ENCODE assay signal across 8 cellular contexts in the genomic region with DNA sequence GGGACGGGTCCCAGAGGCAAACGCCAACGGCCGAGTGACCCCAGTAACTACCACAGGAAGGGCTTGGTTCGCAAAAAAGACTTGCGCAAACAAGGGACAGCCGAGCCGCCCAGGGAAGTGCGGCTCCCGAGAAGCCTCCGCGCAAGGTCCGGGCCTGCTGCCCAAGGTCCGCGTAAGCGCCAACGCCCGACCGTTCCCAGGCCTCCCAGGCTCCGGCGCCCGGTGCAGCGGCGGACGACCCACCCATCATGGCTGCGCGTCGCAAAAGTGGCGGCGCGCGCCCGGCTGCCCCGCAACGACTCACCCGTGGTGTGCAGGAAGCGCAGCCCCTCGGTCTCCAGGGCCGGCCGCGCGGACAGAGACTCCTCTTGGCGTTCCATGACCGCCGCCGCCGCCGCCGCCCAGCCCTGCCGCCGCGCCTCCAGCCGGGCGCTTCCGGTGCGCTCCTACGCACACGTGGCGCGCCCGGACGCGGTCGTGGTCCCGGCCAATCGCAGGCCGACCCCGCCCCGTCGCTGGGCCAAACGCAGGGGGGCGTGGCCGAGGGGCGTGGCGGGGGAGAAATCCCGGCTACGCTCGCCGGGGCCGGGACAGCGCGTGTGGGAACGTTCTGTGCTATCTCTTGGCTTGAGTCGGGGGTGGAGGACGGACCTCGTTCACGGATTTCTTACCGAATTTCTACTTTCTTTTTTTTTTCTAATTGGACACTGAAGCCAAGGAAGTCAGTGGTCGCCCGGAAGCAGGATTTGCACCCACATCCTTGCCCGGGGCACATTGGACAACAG. TPM values are rescaled to one million over a fixed set of nuclear protein-coding genes. Genes with fewer than 3 reads are reported as not detected.
DNase-seq lines count a peak whose midpoint lies in the region; ATAC-seq and TF ChIP-seq lines count a peak whose summit lies in the region.

A gene with protein sequence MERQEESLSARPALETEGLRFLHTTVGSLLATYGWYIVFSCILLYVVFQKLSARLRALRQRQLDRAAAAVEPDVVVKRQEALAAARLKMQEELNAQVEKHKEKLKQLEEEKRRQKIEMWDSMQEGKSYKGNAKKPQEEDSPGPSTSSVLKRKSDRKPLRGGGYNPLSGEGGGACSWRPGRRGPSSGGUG (minus strand): TSS at position 448 of the 785 bp plus-strand sequence. CDS start 68 bp downstream, at position 380.

- DNase-seq in AG04450 (ENCODE audit: low read depth, low spot score) (peak; percentile 69), NCI-H2227 treated with DMSO at 0.1 percent for 48 hours (lab: John Stamatoyannopoulos, UW) (peak; percentile 69), cerebellum (ENCODE audit: low spot score) (peak; percentile 94), kidney epithelial cell (ENCODE audit: low read depth) (peak; percentile 37)
- peak; percentile 83 to 84 for DNase-seq in activated CD4-positive, alpha-beta T cell treated with anti-CD3 and anti-CD28 coated beads for 24 hours (ENCODE audit: low read depth in 2 of 2)
- DNase-seq in stimulated activated CD4-positive, alpha-beta T cell treated with anti-CD3 and anti-CD28 coated beads, Interleukin-15, amount 100 ng/mL, for 48 hours (ENCODE audit: low read depth in 2 of 2): peak; percentile 71 to 87

- H3K27me3 ChIP-seq in AG04450 (ENCODE audit: control insufficient read depth, insufficient read depth, low read length) (no peaks in the 10 kb centered on the region), kidney epithelial cell (ENCODE audit: control insufficient read depth, insufficient read depth, low read length) (no peaks in the 10 kb centered on the region)

- POLR2A ChIA-PET in AG04450 (lab: Yijun Ruan, JAX): interaction anchor here (1.0 kb wide), 1 partner anchor 9 kb away, joined by 5 read pairs; no protein-coding TSS in a partner anchor

- H3K27ac ChIP-seq in AG04450 (ENCODE audit: low read depth, low read length): peak within 1 kb of the TSS; percentile 75

- peaks cover 2% of the 10 kb centered on the region for H3K36me3 ChIP-seq in kidney epithelial cell (ENCODE audit: control insufficient read depth, insufficient read depth, low read length)

- TF ChIP-seq CTCF in AG04450 (IDR thresholded peaks at IDR 0.05; ENCODE audit: low read depth, low read length): no peak
- no peak for TF ChIP-seq CTCF in kidney epithelial cell (IDR thresholded peaks at IDR 0.05; ENCODE audit: insufficient read depth, low read length, poor library complexity, severe bottlenecking)

- H3K9me3 ChIP-seq in AG04450 (ENCODE audit: control insufficient read depth, insufficient read depth, low read length): no peaks in the 10 kb centered on the region

- ATAC-seq in GM18867 (IDR thresholded peaks at IDR 0.05; ENCODE audit: unreplicated experiment) (peak; percentile 87), HG03095 (IDR thresholded peaks at IDR 0.05; ENCODE audit: unreplicated experiment) (peak; percentile 92)

- H3K4me3 ChIP-seq in AG04450 (ENCODE audit: low read depth, low read length) (peak within 1 kb of the TSS; percentile 62), kidney epithelial cell (ENCODE audit: low read depth, low read length) (peak within 1 kb of the TSS; percentile 86)

- CTCF ChIA-PET in AG04450 (lab: Charles Lee): interaction anchor here (1.0 to 1.9 kb wide), 2 partner anchors 12 to 364 kb away, joined by 6 to 15 read pairs; no protein-coding TSS in a partner anchor

RNA-seq across cellular contexts. Expression of the gene that starts here (rescaled TPM):
- polyA plus RNA-seq in AG04450 (2011; rRNA removed): 79.9 and 100 TPM in 2 replicates
- 28.4 and 33.7 TPM in 2 replicates for polyA minus RNA-seq in AG04450 (2011; rRNA and poly(A)+ RNA removed)
- total RNA-seq in cerebellum: 28.8 TPM
- 109 and 142 TPM in 2 replicates for total RNA-seq in kidney epithelial cell

Comparison
In these comparisons a context has a peak if more than half of its experiments do, and no peak if none do; other contexts are left out.
1. Peak in every context shown above with its lines: DNase-seq, ATAC-seq, H3K4me3 ChIP-seq and H3K27ac ChIP-seq.
2. DNase-seq: peak in every context shown above with its lines; median percentile 94 in cerebellum; 84 in activated CD4-positive, alpha-beta T cell treated with anti-CD3 and anti-CD28 coated beads for 24 hours; 79 in stimulated activated CD4-positive, alpha-beta T cell treated with anti-CD3 and anti-CD28 coated beads, Interleukin-15, amount 100 ng/mL, for 48 hours; 69 in AG04450; 69 in NCI-H2227 treated with DMSO at 0.1 percent for 48 hours; 37 in kidney epithelial cell.